Comparison of ENCODE assay signal across 1 cellular context in genomic region chr7:101059620-101059942, GRCh38.
TF ChIP-seq lines count a peak whose summit lies in the region.

No MANE protein-coding gene starts in this region.

TF ChIP-seq in neural cell, 6 proteins besides CTCF, POLR2A, EP300 and RAD21:
- TF ChIP-seq EZH2 (IDR thresholded peaks at IDR 0.05; ENCODE audit: borderline replicate concordance, insufficient read depth, low read length, poor library complexity, severe bottlenecking): no peak
- no peak for TF ChIP-seq POLR2AphosphoS5 (IDR thresholded peaks at IDR 0.05)
- no peak for TF ChIP-seq MXI1 (conservative IDR thresholded peaks at IDR 0.05; ENCODE audit: poor library complexity, severe bottlenecking)
- no peak for TF ChIP-seq REST (IDR thresholded peaks at IDR 0.05; ENCODE audit: borderline replicate concordance)
- no peak for TF ChIP-seq SMC3 (conservative IDR thresholded peaks at IDR 0.05; ENCODE audit: poor library complexity)
- no peak for TF ChIP-seq TAF1 (IDR thresholded peaks at IDR 0.05; ENCODE audit: low read depth)
